In genomic region chr15:67048281-67049279, GRCh38 we compare ENCODE assay signal across 8 cellular contexts. TPM values are rescaled to one million over a fixed set of nuclear protein-coding genes. Genes with fewer than 3 reads are reported as not detected.
DNase-seq lines count a peak whose midpoint lies in the region; ATAC-seq and TF ChIP-seq lines count a peak whose summit lies in the region.

No MANE protein-coding gene starts in this region.

- H3K36me3 ChIP-seq in ACC112 (ENCODE audit: insufficient read depth, low read length), result no peaks in the 10 kb centered on the region
- H3K36me3 ChIP-seq in duodenal mucosa (ENCODE audit: control insufficient read depth in 1 of 2, insufficient read depth in 2 of 2, low read length in 2 of 2), result no peaks in the 10 kb centered on the region
- H3K36me3 ChIP-seq in mucosa of rectum (ENCODE audit: control insufficient read depth in 2 of 2, insufficient read depth in 2 of 2, low read length in 2 of 2), result no peaks in the 10 kb centered on the region

- H3K27me3 ChIP-seq in ACC112 (ENCODE audit: insufficient read depth, low read length), result no peaks in the 10 kb centered on the region
- no peaks in the 10 kb centered on the region for H3K27me3 ChIP-seq in duodenal mucosa (ENCODE audit: control insufficient read depth in 1 of 2, insufficient read depth in 2 of 2, low read length in 2 of 2)
- no peaks in the 10 kb centered on the region for H3K27me3 ChIP-seq in mucosa of rectum (ENCODE audit: control insufficient read depth in 2 of 2, insufficient read depth in 2 of 2, low read length in 2 of 2)

- no peak overlapping the region for H3K4me3 Mint-ChIP-seq in glutamatergic neuron (ENCODE audit: unreplicated experiment)

- H3K36me3 Mint-ChIP-seq in glutamatergic neuron (ENCODE audit: unreplicated experiment), result no peaks in the 10 kb centered on the region

- no peak for ATAC-seq in GM18498 (IDR thresholded peaks at IDR 0.05; ENCODE audit: unreplicated experiment)

- H3K4me1 ChIP-seq in ACC112 (ENCODE audit: control insufficient read depth, insufficient read depth, low read length, unreplicated experiment) (peaks cover 55% of the 10 kb centered on the region), duodenal mucosa (ENCODE audit: control insufficient read depth in 1 of 2, insufficient read depth in 2 of 2, low read length in 2 of 2) (peaks cover 51 to 58% of the 10 kb centered on the region in 2 donors), mucosa of rectum (ENCODE audit: control insufficient read depth in 2 of 2, insufficient read depth in 2 of 2, low read length in 2 of 2) (peaks cover 26 to 28% of the 10 kb centered on the region in 2 donors)

- H3K9me3 Mint-ChIP-seq in glutamatergic neuron (ENCODE audit: unreplicated experiment), result peaks cover 1% of the 10 kb centered on the region

- no peaks in the 10 kb centered on the region for H3K4me1 Mint-ChIP-seq in glutamatergic neuron (ENCODE audit: low read depth, unreplicated experiment)

- TF ChIP-seq CTCF in glutamatergic neuron (IDR thresholded peaks at IDR 0.05; ENCODE audit: partially characterized antibody, unreplicated experiment), result no peak

- H3K9me3 ChIP-seq in duodenal mucosa (ENCODE audit: control insufficient read depth in 1 of 2, low read length in 2 of 2) (no peaks in the 10 kb centered on the region), mucosa of rectum (ENCODE audit: control insufficient read depth in 2 of 2, low read length in 2 of 2) (no peaks in the 10 kb centered on the region)

- peak overlapping the region; percentile 42; the same call in 1 of the 2 replicates for H3K4me3 ChIP-seq in ACC112 (ENCODE audit: low read depth, low read length)
- H3K4me3 ChIP-seq in duodenal mucosa (ENCODE audit: low read depth in 1 of 2, low read length in 2 of 2), result peak overlapping the region; percentile 43
- H3K4me3 ChIP-seq in mucosa of rectum (ENCODE audit: low read length in 2 of 2), result peak overlapping the region; percentile 42 to 59

- no peaks in the 10 kb centered on the region for H3K79me2 ChIP-seq in ACC112 (ENCODE audit: control insufficient read depth, insufficient read depth, low read length, unreplicated experiment)

- H3K27ac ChIP-seq in ACC112 (ENCODE audit: low read depth, low read length), result peak overlapping the region; percentile 98
- H3K27ac ChIP-seq in duodenal mucosa (ENCODE audit: low read depth, low read length), result peak overlapping the region; percentile 92
- peak overlapping the region; percentile 84 to 94 for H3K27ac ChIP-seq in mucosa of rectum (ENCODE audit: low read depth in 2 of 2, low read length in 2 of 2)

- peak overlapping the region; percentile 58 to 71 for H3K9ac ChIP-seq in duodenal mucosa (ENCODE audit: low read depth in 1 of 2, low read length in 2 of 2)
- peak overlapping the region; percentile 60 to 61 for H3K9ac ChIP-seq in mucosa of rectum (ENCODE audit: low read depth in 1 of 2, low read length in 2 of 2)

- peaks cover 1% of the 10 kb centered on the region for H3K27me3 Mint-ChIP-seq in glutamatergic neuron (ENCODE audit: unreplicated experiment)

- DNase-seq in NCI-H226, result peak; percentile 100
- DNase-seq in globus pallidus (ENCODE audit: low spot score), result no peak
- DNase-seq in glutamatergic neuron, result no peak
- no peak for DNase-seq in iPS-NIHi11 (ENCODE audit: low spot score)

- H3K27ac Mint-ChIP-seq in glutamatergic neuron (ENCODE audit: unreplicated experiment), result no peak overlapping the region

- H2AFZ ChIP-seq in ACC112 (ENCODE audit: low read length, unreplicated experiment), result no peak overlapping the region

RNA-seq across cellular contexts. Expression of gene SMAD3, which starts 16.8 kb away (rescaled TPM):
- total RNA-seq in glutamatergic neuron (ENCODE audit: unreplicated experiment), result 5.0 TPM
